Comparison of ENCODE assay signal across 7 cellular contexts in the genomic region with DNA sequence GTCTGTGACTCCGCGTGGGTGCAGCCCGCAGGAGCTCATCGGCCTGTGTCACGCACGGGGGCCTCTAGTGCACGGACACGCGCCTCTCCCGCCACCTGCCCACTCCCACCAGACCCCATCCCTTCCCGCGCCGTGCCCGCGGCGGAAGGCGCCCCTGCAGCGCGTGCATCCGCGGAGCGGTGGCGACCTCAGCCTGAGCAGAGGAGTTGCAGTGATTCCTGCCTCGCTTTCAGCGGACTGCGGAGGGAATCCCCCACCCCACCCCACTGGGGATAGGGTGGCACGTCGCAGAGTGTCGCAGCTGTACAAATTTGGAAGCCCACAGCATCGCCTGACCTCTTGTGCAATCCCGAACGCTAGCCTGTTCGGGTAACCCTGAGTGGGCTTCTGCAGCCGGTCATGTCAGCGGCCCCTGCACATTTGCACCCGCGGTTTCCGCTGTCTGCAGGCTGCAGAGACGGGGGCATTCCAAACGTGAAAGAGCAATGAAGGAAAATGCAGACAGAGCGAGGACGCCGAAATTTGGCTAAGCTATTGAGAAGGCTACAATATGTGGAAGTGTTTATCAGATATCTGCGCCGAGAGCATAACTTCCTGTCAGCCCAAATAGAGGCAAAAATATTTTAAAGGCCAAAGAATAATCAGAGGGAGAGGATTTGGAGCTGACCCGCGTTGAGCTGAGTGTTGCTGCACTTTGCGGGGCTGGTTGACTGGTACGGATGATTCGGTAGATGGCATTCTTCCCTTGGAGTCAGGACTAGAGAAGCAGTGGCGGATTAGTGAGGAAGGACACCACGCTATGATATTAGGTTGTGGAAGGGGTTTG. TPM values are rescaled to one million over a fixed set of nuclear protein-coding genes. Genes with fewer than 3 reads are reported as not detected.
DNase-seq lines count a peak whose midpoint lies in the region; TF ChIP-seq lines count a peak whose summit lies in the region.

No MANE protein-coding gene starts in this region.

- no peaks in the 10 kb centered on the region for H3K36me3 Mint-ChIP-seq in brain

- TF ChIP-seq POLR2A in sigmoid colon (IDR thresholded peaks at IDR 0.05): no peak

- 1 to 2% methylated on average over 52 of the region's 52 CpGs for WGBS in sigmoid colon, 2 donors

- intact Hi-C loops in sigmoid colon (cut with DNase I): loop anchor here (2.0 to 10.0 kb wide), 2 partner anchors 372 to 518 kb away; no protein-coding TSS in a partner anchor

- DNase-seq in NCI-H2227 treated with DMSO at 0.1 percent for 48 hours (lab: John Stamatoyannopoulos, UW) (peak; percentile 75), iPS-NIHi7 (ENCODE audit: extremely low spot score) (peak; percentile 46), sigmoid colon (peak; percentile 56), SHP77 (lab: John Stamatoyannopoulos, UW) (no peak)

- H3K4me3 Mint-ChIP-seq in brain: peak overlapping the region; percentile 83 to 90 (median 84)

- peaks cover 0 to 9% (median 2%) of the 10 kb centered on the region in 5 experiments for H3K9me3 Mint-ChIP-seq in brain

- H3K4me1 ChIP-seq in HEK293 (ENCODE audit: control insufficient read depth, insufficient read depth, low read length) (no peaks in the 10 kb centered on the region), sigmoid colon (peaks cover 0 to 29% (median 19%) of the 10 kb centered on the region in 4 donors)

- no peaks in the 10 kb centered on the region for H3K36me3 ChIP-seq in HEK293 (ENCODE audit: control insufficient read depth in 2 of 2, insufficient read depth in 1 of 2, low read length in 2 of 2)
- no peaks in the 10 kb centered on the region for H3K36me3 ChIP-seq in sigmoid colon

- H3K4me1 Mint-ChIP-seq in brain: peaks cover 26% of the 10 kb centered on the region

- peak overlapping the region; percentile 25 to 92 (median 60) for H3K27ac Mint-ChIP-seq in brain

- H3K27me3 ChIP-seq in sigmoid colon: no peaks in the 10 kb centered on the region

- H3K9me3 ChIP-seq in HEK293 (ENCODE audit: control insufficient read depth, insufficient read depth, low read depth, low read length) (no peaks in the 10 kb centered on the region), sigmoid colon (no peaks in the 10 kb centered on the region)

- H3K4me3 ChIP-seq in GM12875 (ENCODE audit: low read depth, low read length) (peak overlapping the region; percentile 28), HEK293 (ENCODE audit: low read depth, low read length) (peak overlapping the region; percentile 76), sigmoid colon (peak overlapping the region; percentile 51 to 76 (median 62))

- TF ChIP-seq EP300 in sigmoid colon (IDR thresholded peaks at IDR 0.05): no peak

- CTCF ChIA-PET in HEK293 (lab: Yijun Ruan, JAX): interaction anchor here (0.6 to 1.2 kb wide), 2 partner anchors 54 to 1054 kb away, joined by 3 read pairs; no protein-coding TSS in a partner anchor

- TF ChIP-seq CTCF in GM12875 (IDR thresholded peaks at IDR 0.05; ENCODE audit: borderline replicate concordance, insufficient read depth, low read depth, low read length): no peak
- peak; percentile 32; the same call in 1 of the 2 replicates for TF ChIP-seq CTCF in HEK293 (tag by site-specific recombination; IDR thresholded peaks at IDR 0.05)
- no peak for TF ChIP-seq CTCF in brain (conservative IDR thresholded peaks at IDR 0.05)
- no peak for TF ChIP-seq CTCF in sigmoid colon (IDR thresholded peaks at IDR 0.05)

- H3K27ac ChIP-seq in HEK293 (ENCODE audit: extremely low read depth, low read depth, low read length): peak overlapping the region; percentile 50; the same call in 1 of the 2 replicates
- H3K27ac ChIP-seq in sigmoid colon: peak overlapping the region; percentile 66 to 83 (median 80)

- POLR2A ChIA-PET in HEK293 (lab: Yijun Ruan, JAX): interaction anchor here (0.6 kb wide), 2 partner anchors 251 to 266 kb away, joined by 3 to 5 read pairs; no protein-coding TSS in a partner anchor

- H3K27me3 Mint-ChIP-seq in brain: peaks cover 70% of the 10 kb centered on the region

TF ChIP-seq in HEK293, 187 proteins besides CTCF, POLR2A, EP300 and RAD21 (continues in another document):
- no peak for TF ChIP-seq ZSCAN16 (tag by site-specific recombination; IDR thresholded peaks at IDR 0.05)
- no peak for TF ChIP-seq ZNF555 (tag by site-specific recombination; conservative IDR thresholded peaks at IDR 0.05)
- TF ChIP-seq KLF9 (tag by site-specific recombination; IDR thresholded peaks at IDR 0.05; ENCODE audit: low read depth): no peak
- no peak for TF ChIP-seq ZNF571 (tag by site-specific recombination; IDR thresholded peaks at IDR 0.05)
- 0 out of 2 replicates have a peak, but pooled peaks have one; percentile 12 for TF ChIP-seq ZNF777 (tag by site-specific recombination; IDR thresholded peaks at IDR 0.05; ENCODE audit: borderline replicate concordance)
- TF ChIP-seq ZNF510 (tag by site-specific recombination; IDR thresholded peaks at IDR 0.05; ENCODE audit: insufficient replicate concordance): no peak
- peak; percentile 37; the same call in 1 of the 2 replicates for TF ChIP-seq GLIS1 (tag by site-specific recombination; IDR thresholded peaks at IDR 0.05)
- no peak for TF ChIP-seq ZBTB7A (tag by site-specific recombination; IDR thresholded peaks at IDR 0.05; ENCODE audit: low read depth)
- TF ChIP-seq, protein P1, sequence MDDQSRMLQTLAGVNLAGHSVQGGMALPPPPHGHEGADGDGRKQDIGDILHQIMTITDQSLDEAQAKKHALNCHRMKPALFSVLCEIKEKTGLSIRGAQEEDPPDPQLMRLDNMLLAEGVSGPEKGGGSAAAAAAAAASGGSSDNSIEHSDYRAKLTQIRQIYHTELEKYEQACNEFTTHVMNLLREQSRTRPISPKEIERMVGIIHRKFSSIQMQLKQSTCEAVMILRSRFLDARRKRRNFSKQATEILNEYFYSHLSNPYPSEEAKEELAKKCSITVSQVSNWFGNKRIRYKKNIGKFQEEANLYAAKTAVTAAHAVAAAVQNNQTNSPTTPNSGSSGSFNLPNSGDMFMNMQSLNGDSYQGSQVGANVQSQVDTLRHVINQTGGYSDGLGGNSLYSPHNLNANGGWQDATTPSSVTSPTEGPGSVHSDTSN (CRISPR knock-in tag; IDR thresholded peaks at IDR 0.05): no peak
- TF ChIP-seq, protein P2, sequence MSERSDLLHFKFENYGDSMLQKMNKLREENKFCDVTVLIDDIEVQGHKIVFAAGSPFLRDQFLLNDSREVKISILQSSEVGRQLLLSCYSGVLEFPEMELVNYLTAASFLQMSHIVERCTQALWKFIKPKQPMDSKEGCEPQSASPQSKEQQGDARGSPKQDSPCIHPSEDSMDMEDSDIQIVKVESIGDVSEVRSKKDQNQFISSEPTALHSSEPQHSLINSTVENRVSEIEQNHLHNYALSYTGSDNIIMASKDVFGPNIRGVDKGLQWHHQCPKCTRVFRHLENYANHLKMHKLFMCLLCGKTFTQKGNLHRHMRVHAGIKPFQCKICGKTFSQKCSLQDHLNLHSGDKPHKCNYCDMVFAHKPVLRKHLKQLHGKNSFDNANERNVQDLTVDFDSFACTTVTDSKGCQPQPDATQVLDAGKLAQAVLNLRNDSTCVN (tag by site-specific recombination; optimal IDR thresholded peaks at IDR 0.05): peak; percentile 80
- peak; percentile 41; the same call in 1 of the 2 replicates for TF ChIP-seq EGR2 (tag by site-specific recombination; IDR thresholded peaks at IDR 0.05; ENCODE audit: low read depth)
- TF ChIP-seq, protein P3, sequence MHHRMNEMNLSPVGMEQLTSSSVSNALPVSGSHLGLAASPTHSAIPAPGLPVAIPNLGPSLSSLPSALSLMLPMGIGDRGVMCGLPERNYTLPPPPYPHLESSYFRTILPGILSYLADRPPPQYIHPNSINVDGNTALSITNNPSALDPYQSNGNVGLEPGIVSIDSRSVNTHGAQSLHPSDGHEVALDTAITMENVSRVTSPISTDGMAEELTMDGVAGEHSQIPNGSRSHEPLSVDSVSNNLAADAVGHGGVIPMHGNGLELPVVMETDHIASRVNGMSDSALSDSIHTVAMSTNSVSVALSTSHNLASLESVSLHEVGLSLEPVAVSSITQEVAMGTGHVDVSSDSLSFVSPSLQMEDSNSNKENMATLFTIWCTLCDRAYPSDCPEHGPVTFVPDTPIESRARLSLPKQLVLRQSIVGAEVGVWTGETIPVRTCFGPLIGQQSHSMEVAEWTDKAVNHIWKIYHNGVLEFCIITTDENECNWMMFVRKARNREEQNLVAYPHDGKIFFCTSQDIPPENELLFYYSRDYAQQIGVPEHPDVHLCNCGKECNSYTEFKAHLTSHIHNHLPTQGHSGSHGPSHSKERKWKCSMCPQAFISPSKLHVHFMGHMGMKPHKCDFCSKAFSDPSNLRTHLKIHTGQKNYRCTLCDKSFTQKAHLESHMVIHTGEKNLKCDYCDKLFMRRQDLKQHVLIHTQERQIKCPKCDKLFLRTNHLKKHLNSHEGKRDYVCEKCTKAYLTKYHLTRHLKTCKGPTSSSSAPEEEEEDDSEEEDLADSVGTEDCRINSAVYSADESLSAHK (tag by site-specific recombination; IDR thresholded peaks at IDR 0.05): no peak
- peak; percentile 85 for TF ChIP-seq ZBTB8A (tag by site-specific recombination; IDR thresholded peaks at IDR 0.05)
- no peak for TF ChIP-seq ZNF514 (tag by site-specific recombination; IDR thresholded peaks at IDR 0.05)
- peak; percentile 85 for TF ChIP-seq ZFHX2 (tag by site-specific recombination; conservative IDR thresholded peaks at IDR 0.05)
- TF ChIP-seq ZNF2 (tag by site-specific recombination; IDR thresholded peaks at IDR 0.05): 0 out of 2 replicates have a peak, but pooled peaks have one; percentile 29
- TF ChIP-seq ZEB2 (tag by site-specific recombination; IDR thresholded peaks at IDR 0.05): 0 out of 2 replicates have a peak, but pooled peaks have one; percentile 29
- TF ChIP-seq, protein P4, sequence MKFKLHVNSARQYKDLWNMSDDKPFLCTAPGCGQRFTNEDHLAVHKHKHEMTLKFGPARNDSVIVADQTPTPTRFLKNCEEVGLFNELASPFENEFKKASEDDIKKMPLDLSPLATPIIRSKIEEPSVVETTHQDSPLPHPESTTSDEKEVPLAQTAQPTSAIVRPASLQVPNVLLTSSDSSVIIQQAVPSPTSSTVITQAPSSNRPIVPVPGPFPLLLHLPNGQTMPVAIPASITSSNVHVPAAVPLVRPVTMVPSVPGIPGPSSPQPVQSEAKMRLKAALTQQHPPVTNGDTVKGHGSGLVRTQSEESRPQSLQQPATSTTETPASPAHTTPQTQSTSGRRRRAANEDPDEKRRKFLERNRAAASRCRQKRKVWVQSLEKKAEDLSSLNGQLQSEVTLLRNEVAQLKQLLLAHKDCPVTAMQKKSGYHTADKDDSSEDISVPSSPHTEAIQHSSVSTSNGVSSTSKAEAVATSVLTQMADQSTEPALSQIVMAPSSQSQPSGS (tag by site-specific recombination; IDR thresholded peaks at IDR 0.05; ENCODE audit: low read depth): no peak
- TF ChIP-seq GLIS2 (tag by site-specific recombination; IDR thresholded peaks at IDR 0.05): peak; percentile 64

RNA-seq across cellular contexts. Expression of a gene that starts 0.6 kb away (rescaled TPM):
- polyA plus RNA-seq in brain (ENCODE audit: insufficient read depth, low read depth, low replicate concordance) (0.90 TPM), sigmoid colon (1 to 10 TPM in 1 of 3 donors, under 1 TPM in 2; 0.69 to 1.2 (median 0.70) TPM)
- total RNA-seq in sigmoid colon: 1 to 10 TPM; 2.2 to 5.3 (median 4.3) TPM

Comparison
In these comparisons a context has a peak if more than half of its experiments do, and no peak if none do; other contexts are left out.
1. DNase-seq: peak in NCI-H2227 treated with DMSO at 0.1 percent for 48 hours (single experiment), iPS-NIHi7 (single experiment) and sigmoid colon (single experiment); none in SHP77 (0 of 2).
2. Peak in every context shown above with its lines, with median percentiles within 50 percentile points of each other: H3K4me3 ChIP-seq.